ENCODE assay signal across 20 cellular contexts in genomic region chr19:28218728-28219127, GRCh38.
DNase-seq lines count a peak whose midpoint lies in the region; ATAC-seq and TF ChIP-seq lines count a peak whose summit lies in the region.
"Had no signal": no experiment of that assay in that cellular context is flagged by ENCODE, and none has a peak within 500 bp of the region (broad histone marks: within the 10 kb centered on the region; RNA-seq: fewer than 3 reads in every experiment).

No MANE protein-coding gene starts in this region.

- peak overlapping the region; percentile 43 for H3K4ac ChIP-seq in mesendoderm (ENCODE audit: low read depth, low read length)

- H2BK120ac ChIP-seq in mesendoderm (ENCODE audit: low read depth, low read length) = no peak overlapping the region

- CTCF ChIA-PET in WTC11 (lab: Charles Lee) = interaction anchor here (0.7 to 1.0 kb wide), 2 partner anchors 20 to 248 kb away, joined by 3 to 4 read pairs; no protein-coding TSS in a partner anchor
- CTCF ChIA-PET in CD8-positive, alpha-beta T cell (lab: Charles Lee) = no interaction called here

- H3K36me3 ChIP-seq in mesendoderm (ENCODE audit: control insufficient read depth, insufficient read depth, low read length) = no peaks in the 10 kb centered on the region
- H3K36me3 ChIP-seq in CD8-positive, alpha-beta T cell (ENCODE audit: insufficient read depth, low read length) = no peaks in the 10 kb centered on the region
- H3K36me3 ChIP-seq: BLaER1 had no signal

- peak overlapping the region; percentile 1 for H2BK15ac ChIP-seq in mesendoderm (replicated peaks; ENCODE audit: low read depth)

- no peak overlapping the region for H3K4me3 Mint-ChIP-seq in WTC11
- no peak overlapping the region for H3K4me3 Mint-ChIP-seq in CD8-positive, alpha-beta T cell
- H3K4me3 Mint-ChIP-seq: B cell; CD4-positive, CD25-positive, alpha-beta regulatory T cell; CD8-positive, alpha-beta memory T cell had no signal

- peaks cover 3% of the 10 kb centered on the region for H3K4me1 ChIP-seq in mesendoderm (ENCODE audit: control insufficient read depth, low read depth, low read length)
- H3K4me1 ChIP-seq in CD8-positive, alpha-beta T cell (ENCODE audit: insufficient read depth, low read length) = no peaks in the 10 kb centered on the region
- H3K4me1 ChIP-seq: BLaER1 had no signal

- no peak for TF ChIP-seq CTCF in WTC11 (IDR thresholded peaks at IDR 0.05)
- no peak for TF ChIP-seq CTCF in CD8-positive, alpha-beta T cell (IDR thresholded peaks at IDR 0.05)

- H3K4me3 ChIP-seq in mesendoderm (ENCODE audit: low read length) = no peak overlapping the region
- no peak overlapping the region for H3K4me3 ChIP-seq in CD8-positive, alpha-beta T cell (ENCODE audit: low read depth, low read length)
- H3K4me3 ChIP-seq: BLaER1, GM12878 had no signal

- no CpG with 5 or more reads among the region's 5 CpGs for WGBS in mesendoderm (ENCODE audit: extremely low coverage, insufficient coverage, low lambda C conversion rate)

- H3K27ac ChIP-seq in mesendoderm (ENCODE audit: low read depth, low read length) = no peak overlapping the region
- H3K27ac ChIP-seq in CD8-positive, alpha-beta T cell (ENCODE audit: low read depth, low read length) = no peak overlapping the region
- H3K27ac ChIP-seq: 22Rv1, BLaER1, C4-2B had no signal

- peaks cover 3% of the 10 kb centered on the region; the same call in 1 of the 2 replicates for H3K27me3 Mint-ChIP-seq in WTC11 (ENCODE audit: low read depth)
- peaks cover 2% of the 10 kb centered on the region for H3K27me3 Mint-ChIP-seq in CD8-positive, alpha-beta T cell (ENCODE audit: low read depth)
- H3K27me3 Mint-ChIP-seq: B cell; CD4-positive, CD25-positive, alpha-beta regulatory T cell had no signal

- H4K5ac ChIP-seq in mesendoderm (ENCODE audit: low read length) = no peak overlapping the region

- no peak overlapping the region for H3K23ac ChIP-seq in mesendoderm (ENCODE audit: low read length)

- no peak overlapping the region for H3K9ac ChIP-seq in mesendoderm (ENCODE audit: low read length)
- H3K9ac ChIP-seq: BLaER1 had no signal

- H3K56ac ChIP-seq in mesendoderm (ENCODE audit: low read length) = peak overlapping the region; percentile 31

- H3K9me3 ChIP-seq in CD8-positive, alpha-beta T cell (ENCODE audit: low read length) = no peaks in the 10 kb centered on the region
- H3K9me3 ChIP-seq: BLaER1 had no signal

- H3K27me3 ChIP-seq in mesendoderm (ENCODE audit: insufficient read depth, low read length, poor library complexity) = no peaks in the 10 kb centered on the region
- H3K27me3 ChIP-seq in CD8-positive, alpha-beta T cell (ENCODE audit: insufficient read depth, low read length) = no peaks in the 10 kb centered on the region
- H3K27me3 ChIP-seq: BLaER1 had no signal

- peaks cover under 1% of the 10 kb centered on the region for H3K9me3 Mint-ChIP-seq in WTC11
- no peaks in the 10 kb centered on the region for H3K9me3 Mint-ChIP-seq in CD8-positive, alpha-beta T cell

- H4K8ac ChIP-seq in mesendoderm (ENCODE audit: low read depth, low read length) = no peak overlapping the region

- H3K27ac Mint-ChIP-seq in WTC11 = no peak overlapping the region
- no peak overlapping the region for H3K27ac Mint-ChIP-seq in CD8-positive, alpha-beta T cell
- H3K27ac Mint-ChIP-seq: B cell; CD4-positive, CD25-positive, alpha-beta regulatory T cell; CD8-positive, alpha-beta memory T cell had no signal

- H3K36me3 Mint-ChIP-seq in WTC11 = no peaks in the 10 kb centered on the region
- no peaks in the 10 kb centered on the region for H3K36me3 Mint-ChIP-seq in CD8-positive, alpha-beta T cell

- DNase-seq in DMS 273 (lab: John Stamatoyannopoulos, UW; ENCODE audit: unreplicated experiment) = peak; percentile 8
- DNase-seq in DMS 273 treated with DMSO at 0.1 percent for 48 hours (lab: John Stamatoyannopoulos, UW) = no peak
- no peak for DNase-seq in WTC11 (ENCODE audit: low spot score)
- DNase-seq in mesendoderm = peak; percentile 59
- DNase-seq in NCI-H1092 treated with DMSO at 0.1 percent for 48 hours (lab: John Stamatoyannopoulos, UW) = no peak
- DNase-seq in CD8-positive, alpha-beta T cell = no peak
- DNase-seq: CD4-positive, CD25-positive, alpha-beta regulatory T cell; CD8-positive, alpha-beta memory T cell; DMS153; DND-41; GDM1; H7; HCEC 1CT had no signal

- H2AK5ac ChIP-seq in mesendoderm (ENCODE audit: low read length) = no peak overlapping the region

- intact Hi-C loops in CD8-positive, alpha-beta T cell (cut with DNase I, micrococcal nuclease) = no loop called here

- H3K4me2 ChIP-seq in mesendoderm (ENCODE audit: low read length) = no peak overlapping the region
- H3K4me2 ChIP-seq: BLaER1 had no signal

- peak; percentile 29; the same call in 1 of the 2 replicates for ATAC-seq in WTC11
- no peak for ATAC-seq in GM18870 (IDR thresholded peaks at IDR 0.05; ENCODE audit: unreplicated experiment)
- ATAC-seq in GM21367 (IDR thresholded peaks at IDR 0.05; ENCODE audit: unreplicated experiment) = no peak
- ATAC-seq in CD8-positive, alpha-beta T cell = no peak
- ATAC-seq: GM12878 had no signal

- peaks cover 25% of the 10 kb centered on the region for H3K4me1 Mint-ChIP-seq in WTC11
- no peaks in the 10 kb centered on the region for H3K4me1 Mint-ChIP-seq in CD8-positive, alpha-beta T cell (ENCODE audit: low read depth)
- H3K4me1 Mint-ChIP-seq: B cell; CD4-positive, CD25-positive, alpha-beta regulatory T cell; CD8-positive, alpha-beta memory T cell had no signal

- no peaks in the 10 kb centered on the region for H3K79me1 ChIP-seq in mesendoderm (ENCODE audit: low read length)

- H3K79me2 ChIP-seq in mesendoderm (ENCODE audit: control insufficient read depth, insufficient read depth, low read length) = no peaks in the 10 kb centered on the region

- POLR2A ChIA-PET in WTC11 (lab: Charles Lee) = no interaction called here
- POLR2A ChIA-PET in CD8-positive, alpha-beta T cell (lab: Charles Lee) = no interaction called here

- H2BK5ac ChIP-seq in mesendoderm (ENCODE audit: low read length) = no peak overlapping the region

- H3K18ac ChIP-seq in mesendoderm (ENCODE audit: low read length) = peak overlapping the region; percentile 6

TF ChIP-seq in WTC11, 78 proteins besides CTCF, POLR2A, EP300 and RAD21:
- TF ChIP-seq FOXJ3 (CRISPR knock-in tag; IDR thresholded peaks at IDR 0.05; ENCODE audit: borderline replicate concordance) (no peak), ERG (CRISPR knock-in tag; IDR thresholded peaks at IDR 0.05) (no peak), MYBL2 (CRISPR knock-in tag; IDR thresholded peaks at IDR 0.05) (no peak), ZSCAN18 (CRISPR knock-in tag; IDR thresholded peaks at IDR 0.05) (no peak), ZNF138 (CRISPR knock-in tag; conservative IDR thresholded peaks at IDR 0.05) (no peak), PRRX2 (CRISPR knock-in tag; IDR thresholded peaks at IDR 0.05) (no peak), JAZF1 (CRISPR knock-in tag; IDR thresholded peaks at IDR 0.05) (no peak), JUN (CRISPR knock-in tag; IDR thresholded peaks at IDR 0.05) (no peak), TP53 (CRISPR knock-in tag; IDR thresholded peaks at IDR 0.05) (no peak), ZNF671 (CRISPR knock-in tag; IDR thresholded peaks at IDR 0.05) (no peak), ZNF232 (CRISPR knock-in tag; IDR thresholded peaks at IDR 0.05) (no peak), NR2C2 (CRISPR knock-in tag; IDR thresholded peaks at IDR 0.05) (no peak)
- TF ChIP-seq, protein P1, sequence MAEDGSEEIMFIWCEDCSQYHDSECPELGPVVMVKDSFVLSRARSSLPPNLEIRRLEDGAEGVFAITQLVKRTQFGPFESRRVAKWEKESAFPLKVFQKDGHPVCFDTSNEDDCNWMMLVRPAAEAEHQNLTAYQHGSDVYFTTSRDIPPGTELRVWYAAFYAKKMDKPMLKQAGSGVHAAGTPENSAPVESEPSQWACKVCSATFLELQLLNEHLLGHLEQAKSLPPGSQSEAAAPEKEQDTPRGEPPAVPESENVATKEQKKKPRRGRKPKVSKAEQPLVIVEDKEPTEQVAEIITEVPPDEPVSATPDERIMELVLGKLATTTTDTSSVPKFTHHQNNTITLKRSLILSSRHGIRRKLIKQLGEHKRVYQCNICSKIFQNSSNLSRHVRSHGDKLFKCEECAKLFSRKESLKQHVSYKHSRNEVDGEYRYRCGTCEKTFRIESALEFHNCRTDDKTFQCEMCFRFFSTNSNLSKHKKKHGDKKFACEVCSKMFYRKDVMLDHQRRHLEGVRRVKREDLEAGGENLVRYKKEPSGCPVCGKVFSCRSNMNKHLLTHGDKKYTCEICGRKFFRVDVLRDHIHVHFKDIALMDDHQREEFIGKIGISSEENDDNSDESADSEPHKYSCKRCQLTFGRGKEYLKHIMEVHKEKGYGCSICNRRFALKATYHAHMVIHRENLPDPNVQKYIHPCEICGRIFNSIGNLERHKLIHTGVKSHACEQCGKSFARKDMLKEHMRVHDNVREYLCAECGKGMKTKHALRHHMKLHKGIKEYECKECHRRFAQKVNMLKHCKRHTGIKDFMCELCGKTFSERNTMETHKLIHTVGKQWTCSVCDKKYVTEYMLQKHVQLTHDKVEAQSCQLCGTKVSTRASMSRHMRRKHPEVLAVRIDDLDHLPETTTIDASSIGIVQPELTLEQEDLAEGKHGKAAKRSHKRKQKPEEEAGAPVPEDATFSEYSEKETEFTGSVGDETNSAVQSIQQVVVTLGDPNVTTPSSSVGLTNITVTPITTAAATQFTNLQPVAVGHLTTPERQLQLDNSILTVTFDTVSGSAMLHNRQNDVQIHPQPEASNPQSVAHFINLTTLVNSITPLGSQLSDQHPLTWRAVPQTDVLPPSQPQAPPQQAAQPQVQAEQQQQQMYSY (CRISPR knock-in tag; IDR thresholded peaks at IDR 0.05) = no peak

Comparison
In these comparisons a context has a peak if more than half of its experiments do, and no peak if none do; other contexts are left out.
1. DNase-seq: peak in DMS 273 (single experiment) and mesendoderm (single experiment); none in DMS 273 treated with DMSO at 0.1 percent for 48 hours (single experiment), WTC11 (single experiment), NCI-H1092 treated with DMSO at 0.1 percent for 48 hours (single experiment) and CD8-positive, alpha-beta T cell (0 of 7).